8 cellular contexts compared by ENCODE assay signal in the genomic region with DNA sequence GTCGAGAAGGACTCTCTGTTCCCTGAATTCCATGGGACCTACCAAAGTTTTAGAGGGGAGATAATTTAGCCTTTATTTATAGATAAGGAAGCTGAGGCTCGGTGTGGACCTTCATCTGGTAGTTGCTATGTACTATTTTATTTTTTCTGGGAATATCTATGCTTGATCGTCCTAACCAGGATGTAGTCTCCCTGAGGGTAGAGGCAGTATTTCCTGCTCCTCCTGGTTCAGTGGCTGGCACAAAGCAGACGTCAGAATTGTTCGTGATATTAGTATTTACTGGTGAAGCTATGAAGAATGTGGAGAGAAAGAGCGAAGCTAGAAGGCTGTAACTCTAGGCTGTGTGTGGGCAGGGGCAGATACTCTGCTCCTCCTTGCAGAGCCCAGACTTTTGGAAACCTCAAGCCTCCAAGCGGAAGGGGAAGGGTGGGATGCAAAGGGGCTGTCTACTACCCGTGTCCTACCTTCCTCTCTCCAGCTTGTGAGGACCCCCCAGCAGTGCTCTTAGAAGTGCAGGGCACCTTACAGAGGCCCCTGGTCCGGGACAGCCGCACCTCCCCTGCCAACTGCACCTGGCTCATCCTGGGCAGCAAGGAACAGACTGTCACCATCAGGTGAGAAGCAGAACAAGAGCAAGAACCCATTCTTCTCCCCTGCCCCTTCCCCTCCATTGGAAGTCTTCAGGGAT. TPM values are rescaled to one million over a fixed set of nuclear protein-coding genes. Genes with fewer than 3 reads are reported as not detected.
DNase-seq lines count a peak whose midpoint lies in the region; ATAC-seq and TF ChIP-seq lines count a peak whose summit lies in the region.

No MANE protein-coding gene starts in this region.

- H3F3A ChIP-seq in MM.1S (ENCODE audit: insufficient read depth, low read length): peaks cover 10% of the 10 kb centered on the region

- peak overlapping the region; percentile 81 to 96 (median 88) for H3K4me3 ChIP-seq in BLaER1 treated with 17β-estradiol and CSF1 and Interleukin-3, amounts not matched to agents 10 nM and 100 nM
- H3K4me3 ChIP-seq in MM.1S (ENCODE audit: low read length): peak overlapping the region; percentile 71
- H3K4me3 ChIP-seq in ectodermal cell (ENCODE audit: insufficient read depth, low read depth, low read length): peak overlapping the region; percentile 79

- peak overlapping the region; percentile 35; the same call in 1 of the 2 replicates for H2AFZ ChIP-seq in MM.1S (ENCODE audit: low read length)

- no peaks in the 10 kb centered on the region for H3K27me3 Mint-ChIP-seq in neural crest cell (ENCODE audit: low read depth)

- no peaks in the 10 kb centered on the region for H3K9me2 ChIP-seq in MM.1S (replicated peaks; ENCODE audit: insufficient read depth, low read length)

- TF ChIP-seq CTCF in MM.1S (IDR thresholded peaks at IDR 0.05; ENCODE audit: low read length) (no peak), neural crest cell (conservative IDR thresholded peaks at IDR 0.05) (peak; percentile 2)

- peak overlapping the region; percentile 73 to 99 (median 90) for H3K4me2 ChIP-seq in BLaER1 treated with 17β-estradiol and CSF1 and Interleukin-3, amounts not matched to agents 10 nM and 100 nM
- H3K4me2 ChIP-seq in MM.1S (ENCODE audit: low read depth, low read length): peak overlapping the region; percentile 57

- H3K9ac ChIP-seq in BLaER1 treated with 17β-estradiol and CSF1 and Interleukin-3, amounts not matched to agents 10 nM and 100 nM: peak overlapping the region; percentile 81 to 92 (median 88); a peak in 21 of 22 replicates
- peak overlapping the region; percentile 76; the same call in 1 of the 2 replicates for H3K9ac ChIP-seq in MM.1S (ENCODE audit: low read length)

- H3K27me3 ChIP-seq in BLaER1 treated with 17β-estradiol and CSF1 and Interleukin-3, amounts not matched to agents 10 nM and 100 nM: no peaks in the 10 kb centered on the region
- H3K27me3 ChIP-seq in MM.1S (replicated peaks; ENCODE audit: insufficient read depth, low read length): no peaks in the 10 kb centered on the region
- H3K27me3 ChIP-seq in ectodermal cell (ENCODE audit: control insufficient read depth, insufficient read depth, low read length, poor library complexity, severe bottlenecking): no peaks in the 10 kb centered on the region

- no peaks in the 10 kb centered on the region for H3K9me3 Mint-ChIP-seq in neural crest cell

- peaks cover 0 to 54% (median 7%) of the 10 kb centered on the region in 11 experiments; a peak in 12 of 22 replicates for H4K20me1 ChIP-seq in BLaER1 treated with 17β-estradiol and CSF1 and Interleukin-3, amounts not matched to agents 10 nM and 100 nM
- H4K20me1 ChIP-seq in MM.1S (ENCODE audit: insufficient read depth, low read length): no peaks in the 10 kb centered on the region

- H3K27ac Mint-ChIP-seq in neural crest cell (ENCODE audit: unreplicated experiment): no peak overlapping the region

- H3K36me3 ChIP-seq in BLaER1 treated with 17β-estradiol and CSF1 and Interleukin-3, amounts not matched to agents 10 nM and 100 nM: peaks cover 46 to 49% (median 47%) of the 10 kb centered on the region in 11 experiments
- H3K36me3 ChIP-seq in MM.1S (replicated peaks; ENCODE audit: insufficient read depth, low read length): no peaks in the 10 kb centered on the region
- no peaks in the 10 kb centered on the region for H3K36me3 ChIP-seq in ectodermal cell (ENCODE audit: control insufficient read depth, insufficient read depth, low read length)

- H3K4me1 ChIP-seq in BLaER1 treated with 17β-estradiol and CSF1 and Interleukin-3, amounts not matched to agents 10 nM and 100 nM: peaks cover 25 to 37% (median 34%) of the 10 kb centered on the region in 10 experiments
- H3K4me1 ChIP-seq in MM.1S (ENCODE audit: low read length) (peaks cover 3% of the 10 kb centered on the region; the same call in 1 of the 2 replicates), ectodermal cell (ENCODE audit: control insufficient read depth, insufficient read depth, low read length) (peaks cover 7% of the 10 kb centered on the region)

- no peaks in the 10 kb centered on the region for H3K9me3 ChIP-seq in BLaER1 treated with 17β-estradiol and CSF1 and Interleukin-3, amounts not matched to agents 10 nM and 100 nM (replicated peaks in 1 of 11)
- H3K9me3 ChIP-seq in MM.1S (replicated peaks; ENCODE audit: insufficient read depth, low read length): no peaks in the 10 kb centered on the region
- H3K9me3 ChIP-seq in ectodermal cell (ENCODE audit: control insufficient read depth, low read length): no peaks in the 10 kb centered on the region

- no peak for ATAC-seq in GM18511 (IDR thresholded peaks at IDR 0.05; ENCODE audit: unreplicated experiment)

- 71 to 76% methylated on average over 10 of the region's 10 CpGs for WGBS in ectodermal cell, 2 experiments

- peak overlapping the region; percentile 87 for H3K4me3 Mint-ChIP-seq in neural crest cell

- no peak for DNase-seq in MM.1S
- DNase-seq in neural crest cell (ENCODE audit: low read depth, low spot score): no peak
- DNase-seq in globus pallidus (ENCODE audit: low spot score): no peak
- no peak for DNase-seq in midbrain (lab: John Stamatoyannopoulos, UW)
- DNase-seq in OCI-M1 (lab: John Stamatoyannopoulos, UW): no peak

- H3K36me3 Mint-ChIP-seq in neural crest cell (ENCODE audit: low read depth): no peaks in the 10 kb centered on the region

- peak overlapping the region; percentile 80 to 93 (median 86); a peak in 21 of 22 replicates for H3K27ac ChIP-seq in BLaER1 treated with 17β-estradiol and CSF1 and Interleukin-3, amounts not matched to agents 10 nM and 100 nM
- H3K27ac ChIP-seq in MM.1S (ENCODE audit: low read length): no peak overlapping the region
- H3K27ac ChIP-seq in ectodermal cell (ENCODE audit: insufficient read depth, low read depth, low read length, poor library complexity, severe bottlenecking): peak overlapping the region; percentile 9

- peaks cover 16% of the 10 kb centered on the region for H3K4me1 Mint-ChIP-seq in neural crest cell

- H3K79me2 ChIP-seq in MM.1S (ENCODE audit: low read length): peaks cover 10% of the 10 kb centered on the region

RNA-seq across cellular contexts. Expression of gene LRP10, which starts 1.4 kb away (rescaled TPM):
- polyA plus RNA-seq in ectodermal cell (2013, experiment 1 of 4): 11.0 TPM
- polyA plus RNA-seq in ectodermal cell (2013, experiment 2 of 4): 9.9 TPM
- 8.2 TPM for polyA plus RNA-seq in ectodermal cell (2013, experiment 3 of 4)
- 10.9 TPM for polyA plus RNA-seq in ectodermal cell (2013, experiment 4 of 4)
- total RNA-seq in neural crest cell: 14.3 and 16.3 TPM in 2 replicates

RNA-seq across cellular contexts. Expression of gene REM2, which starts 10.0 kb away (rescaled TPM):
- polyA plus RNA-seq in ectodermal cell (2013, experiment 1 of 4): 2.5 TPM
- polyA plus RNA-seq in ectodermal cell (2013, experiment 2 of 4): 2.1 TPM
- polyA plus RNA-seq in ectodermal cell (2013, experiment 3 of 4): 2.9 TPM
- polyA plus RNA-seq in ectodermal cell (2013, experiment 4 of 4): 2.2 TPM
- 3.0 and 3.6 TPM in 2 replicates for total RNA-seq in neural crest cell

RNA-seq across cellular contexts. Expression of gene MMP14, which starts 36.6 kb away (rescaled TPM):
- 44.5 TPM for polyA plus RNA-seq in ectodermal cell (2013, experiment 1 of 4)
- 34.8 TPM for polyA plus RNA-seq in ectodermal cell (2013, experiment 2 of 4)
- 29.0 TPM for polyA plus RNA-seq in ectodermal cell (2013, experiment 3 of 4)
- polyA plus RNA-seq in ectodermal cell (2013, experiment 4 of 4): 28.1 TPM
- 63.2 and 68.6 TPM in 2 replicates for total RNA-seq in neural crest cell

RNA-seq across cellular contexts. Expression of gene MRPL52, which starts 43.3 kb away (rescaled TPM):
- 125 TPM for polyA plus RNA-seq in ectodermal cell (2013, experiment 1 of 4)
- 106 TPM for polyA plus RNA-seq in ectodermal cell (2013, experiment 2 of 4)
- 109 TPM for polyA plus RNA-seq in ectodermal cell (2013, experiment 3 of 4)
- polyA plus RNA-seq in ectodermal cell (2013, experiment 4 of 4): 138 TPM
- total RNA-seq in neural crest cell: 117 and 137 TPM in 2 replicates

RNA-seq across cellular contexts. Expression of gene RBM23, which starts 46.0 kb away (rescaled TPM):
- polyA plus RNA-seq in ectodermal cell (2013, experiment 1 of 4): 69.1 TPM
- polyA plus RNA-seq in ectodermal cell (2013, experiment 2 of 4): 75.9 TPM
- 55.1 TPM for polyA plus RNA-seq in ectodermal cell (2013, experiment 3 of 4)
- polyA plus RNA-seq in ectodermal cell (2013, experiment 4 of 4): 60.9 TPM
- total RNA-seq in neural crest cell: 103 and 110 TPM in 2 replicates
